ENCODE assay signal across 8 cellular contexts in the genomic region with DNA sequence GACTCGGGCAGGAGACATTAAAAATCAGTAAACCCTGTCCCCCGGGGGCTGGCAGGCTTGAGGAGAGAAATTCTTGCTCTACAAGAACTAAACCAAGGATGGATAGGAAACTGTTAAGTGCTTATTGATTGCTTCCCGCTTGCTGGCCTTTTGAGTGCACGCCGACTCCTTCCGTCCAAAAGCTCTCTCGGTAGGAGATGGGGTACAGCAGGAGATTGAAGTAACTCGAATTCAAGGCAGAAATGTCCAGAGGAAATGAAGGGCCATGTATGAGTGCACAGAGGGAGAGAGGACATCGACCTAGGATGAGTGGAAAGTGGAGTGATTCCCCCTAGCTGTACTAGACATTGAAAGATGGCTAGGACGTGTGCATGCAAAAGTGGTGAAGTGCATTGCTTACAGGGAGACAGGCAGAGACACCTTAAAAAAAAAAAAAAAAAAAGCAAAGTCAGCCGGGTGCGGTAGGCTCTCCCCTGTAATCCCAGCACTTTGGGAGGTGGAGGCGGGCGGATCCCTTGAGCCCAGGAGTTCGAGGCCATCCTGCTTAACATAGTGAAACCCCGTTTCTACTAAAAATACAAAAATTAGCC. TPM values are rescaled to one million over a fixed set of nuclear protein-coding genes. Genes with fewer than 3 reads are reported as not detected.
DNase-seq lines count a peak whose midpoint lies in the region; ATAC-seq, FAIRE-seq and TF ChIP-seq lines count a peak whose summit lies in the region.

No MANE protein-coding gene starts in this region.

- TF ChIP-seq CTCF in epithelial cell of proximal tubule (conservative IDR thresholded peaks at IDR 0.05; ENCODE audit: low read depth, low read length) = no peak

- peak; percentile 77 for FAIRE-seq in GM12891 (lab: Jason Lieb, UNC)

- peak overlapping the region; percentile 90 to 98 (median 95) for H3K4me3 Mint-ChIP-seq in naive B cell

- TF ChIP-seq POLR2A in GM12891 (IDR thresholded peaks at IDR 0.05; ENCODE audit: low read depth, low read length) = no peak

- H3K4me1 Mint-ChIP-seq in naive B cell = peaks cover 27 to 39% (median 30%) of the 10 kb centered on the region in 3 donors

- DNase-seq in A172 (ENCODE audit: low spot score) = peak; percentile 32
- no peak for DNase-seq in GM12891 (ENCODE audit: insufficient read length, low spot score)
- DNase-seq in SW480 (ENCODE audit: low spot score) = peak; percentile 16
- no peak for DNase-seq in epithelial cell of proximal tubule (ENCODE audit: low read depth)
- no peak for DNase-seq in naive B cell
- DNase-seq in NCI-H446 treated with DMSO at 0.1 percent for 48 hours (lab: John Stamatoyannopoulos, UW) = no peak

- no peaks in the 10 kb centered on the region for H3K9me3 Mint-ChIP-seq in naive B cell

- H3K36me3 Mint-ChIP-seq in naive B cell = no peaks in the 10 kb centered on the region

- peak overlapping the region; percentile 84 for H3K4me3 ChIP-seq in epithelial cell of proximal tubule (ENCODE audit: low read depth, low read length)

- ATAC-seq in naive B cell (ENCODE audit: low read depth in 2 of 2) (no peak), HG03280 (IDR thresholded peaks at IDR 0.05; ENCODE audit: unreplicated experiment) (no peak), HG03378 (IDR thresholded peaks at IDR 0.05; ENCODE audit: unreplicated experiment) (no peak)

- H3K27ac Mint-ChIP-seq in naive B cell = peak overlapping the region in 4 of 6 donors; percentile 70 to 91 (median 79)

- H3K27me3 Mint-ChIP-seq in naive B cell = peaks cover 0 to 6% (median 4%) of the 10 kb centered on the region in 3 donors

TF ChIP-seq in GM12891, 5 proteins besides CTCF, POLR2A, EP300 and RAD21:
- TF ChIP-seq PAX5 (IDR thresholded peaks at IDR 0.05; ENCODE audit: insufficient read depth, low read length, severe bottlenecking) (no peak), TAF1 (IDR thresholded peaks at IDR 0.05; ENCODE audit: low read depth, low read length) (no peak), POU2F2 (IDR thresholded peaks at IDR 0.05; ENCODE audit: low read depth, low read length) (no peak)

RNA-seq across cellular contexts. Expression of gene RECK, which starts 1.0 kb away (rescaled TPM):
- 17.9 and 19.4 TPM in 2 replicates for total RNA-seq in A172 (2014; rRNA removed; shearing (Covaris generic))
- polyA plus RNA-seq in GM12891 (2012; ENCODE audit: low read depth, missing spikeins) = 1.3 TPM
- 5.7 and 6.6 TPM in 2 replicates for total RNA-seq in epithelial cell of proximal tubule
- 10 to 100 TPM in 4 of 6 donors, 1 to 10 TPM in 2; 7.9 to 14.2 (median 11.2) TPM for polyA plus RNA-seq in naive B cell (ENCODE audit: low read depth in 6 of 6)

Comparison
In these comparisons a context has a peak if more than half of its experiments do, and no peak if none do; other contexts are left out.
1. DNase-seq: peak in A172 (single experiment) and SW480 (single experiment); none in GM12891 (single experiment), epithelial cell of proximal tubule (single experiment), naive B cell (single experiment) and NCI-H446 treated with DMSO at 0.1 percent for 48 hours (single experiment).